1 cellular context compared by ENCODE assay signal in the genomic region with DNA sequence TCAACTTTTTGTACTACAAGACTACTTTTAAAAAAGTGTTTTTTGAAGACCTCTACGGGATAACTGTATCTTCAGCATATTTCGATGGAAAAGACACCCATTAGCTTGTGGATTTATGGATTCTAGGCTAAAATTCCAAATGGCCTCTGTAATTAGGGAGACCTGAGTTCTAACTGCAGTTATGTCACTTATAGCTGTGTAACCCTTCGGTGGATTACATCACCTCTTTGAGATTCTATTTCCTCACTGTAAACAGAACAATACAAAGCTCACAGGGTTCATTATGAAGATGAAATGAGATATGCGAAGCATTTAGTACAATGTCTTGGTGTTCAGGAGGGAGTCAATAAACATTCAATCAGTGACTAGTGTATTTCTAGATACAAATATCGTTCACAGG.
TF ChIP-seq lines count a peak whose summit lies in the region.

No MANE protein-coding gene starts in this region.

TF ChIP-seq in HepG2, 621 proteins besides CTCF, POLR2A, EP300 and RAD21 (continued from another document and continues in another):
- TF ChIP-seq, protein P1, sequence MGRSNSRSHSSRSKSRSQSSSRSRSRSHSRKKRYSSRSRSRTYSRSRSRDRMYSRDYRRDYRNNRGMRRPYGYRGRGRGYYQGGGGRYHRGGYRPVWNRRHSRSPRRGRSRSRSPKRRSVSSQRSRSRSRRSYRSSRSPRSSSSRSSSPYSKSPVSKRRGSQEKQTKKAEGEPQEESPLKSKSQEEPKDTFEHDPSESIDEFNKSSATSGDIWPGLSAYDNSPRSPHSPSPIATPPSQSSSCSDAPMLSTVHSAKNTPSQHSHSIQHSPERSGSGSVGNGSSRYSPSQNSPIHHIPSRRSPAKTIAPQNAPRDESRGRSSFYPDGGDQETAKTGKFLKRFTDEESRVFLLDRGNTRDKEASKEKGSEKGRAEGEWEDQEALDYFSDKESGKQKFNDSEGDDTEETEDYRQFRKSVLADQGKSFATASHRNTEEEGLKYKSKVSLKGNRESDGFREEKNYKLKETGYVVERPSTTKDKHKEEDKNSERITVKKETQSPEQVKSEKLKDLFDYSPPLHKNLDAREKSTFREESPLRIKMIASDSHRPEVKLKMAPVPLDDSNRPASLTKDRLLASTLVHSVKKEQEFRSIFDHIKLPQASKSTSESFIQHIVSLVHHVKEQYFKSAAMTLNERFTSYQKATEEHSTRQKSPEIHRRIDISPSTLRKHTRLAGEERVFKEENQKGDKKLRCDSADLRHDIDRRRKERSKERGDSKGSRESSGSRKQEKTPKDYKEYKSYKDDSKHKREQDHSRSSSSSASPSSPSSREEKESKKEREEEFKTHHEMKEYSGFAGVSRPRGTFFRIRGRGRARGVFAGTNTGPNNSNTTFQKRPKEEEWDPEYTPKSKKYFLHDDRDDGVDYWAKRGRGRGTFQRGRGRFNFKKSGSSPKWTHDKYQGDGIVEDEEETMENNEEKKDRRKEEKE (IDR thresholded peaks at IDR 0.05) = no peak
- TF ChIP-seq KMT2B (CRISPR knock-in tag; IDR thresholded peaks at IDR 0.05) (0 out of 2 replicates have a peak, but pooled peaks have one; percentile 26), CBX2 (IDR thresholded peaks at IDR 0.05; ENCODE audit: low read depth, low read length) (no peak), CBX2 (CRISPR knock-in tag; IDR thresholded peaks at IDR 0.05; ENCODE audit: low read depth) (no peak), JARID2 (CRISPR knock-in tag; IDR thresholded peaks at IDR 0.05; ENCODE audit: insufficient replicate concordance) (no peak), GTF2F1 (IDR thresholded peaks at IDR 0.05; ENCODE audit: low read length) (no peak), ZKSCAN1 (IDR thresholded peaks at IDR 0.05; ENCODE audit: low read length) (no peak), ZNF547 (CRISPR knock-in tag; IDR thresholded peaks at IDR 0.05) (no peak), ZMYM4 (CRISPR knock-in tag; IDR thresholded peaks at IDR 0.05) (no peak), NCOA2 (CRISPR knock-in tag; IDR thresholded peaks at IDR 0.05) (peak; percentile 43; the same call in 1 of the 2 replicates), ZNF232 (CRISPR knock-in tag; IDR thresholded peaks at IDR 0.05; ENCODE audit: borderline replicate concordance) (no peak), ZNF883 (CRISPR knock-in tag; IDR thresholded peaks at IDR 0.05; ENCODE audit: not compliant biosample characterization) (no peak), ZNF768 (CRISPR knock-in tag; IDR thresholded peaks at IDR 0.05) (no peak), KLF12 (CRISPR knock-in tag; IDR thresholded peaks at IDR 0.05; ENCODE audit: borderline replicate concordance) (no peak), HNRNPK (IDR thresholded peaks at IDR 0.05; ENCODE audit: low read depth, low read length, poor library complexity, severe bottlenecking) (no peak), HNF4G (IDR thresholded peaks at IDR 0.05; ENCODE audit: borderline replicate concordance, low read depth, low read length) (no peak), HNF4G (CRISPR knock-in tag; IDR thresholded peaks at IDR 0.05; ENCODE audit: borderline replicate concordance, low read depth) (no peak), ZNF782 (CRISPR knock-in tag; IDR thresholded peaks at IDR 0.05; ENCODE audit: borderline replicate concordance) (no peak), ZNF747 (CRISPR knock-in tag; IDR thresholded peaks at IDR 0.05; ENCODE audit: borderline replicate concordance) (no peak), FOSL2 (CRISPR knock-in tag; IDR thresholded peaks at IDR 0.05) (no peak), KDM4B (CRISPR knock-in tag; IDR thresholded peaks at IDR 0.05) (0 out of 2 replicates have a peak, but pooled peaks have one; percentile 49), SALL2 (CRISPR knock-in tag; IDR thresholded peaks at IDR 0.05) (no peak), NRL (CRISPR knock-in tag; IDR thresholded peaks at IDR 0.05; ENCODE audit: borderline replicate concordance) (no peak), XBP1 (CRISPR knock-in tag; IDR thresholded peaks at IDR 0.05) (no peak), KLF11 (CRISPR knock-in tag; IDR thresholded peaks at IDR 0.05) (no peak), ZNF12 (CRISPR knock-in tag; IDR thresholded peaks at IDR 0.05) (no peak), SNAI1 (CRISPR knock-in tag; IDR thresholded peaks at IDR 0.05; ENCODE audit: borderline replicate concordance) (no peak), ZBTB21 (CRISPR knock-in tag; IDR thresholded peaks at IDR 0.05) (peak; percentile 46; the same call in 1 of the 2 replicates), CHD4 (IDR thresholded peaks at IDR 0.05; ENCODE audit: borderline replicate concordance, low read length) (no peak), ZNF501 (CRISPR knock-in tag; IDR thresholded peaks at IDR 0.05) (no peak), IKZF4 (CRISPR knock-in tag; IDR thresholded peaks at IDR 0.05; ENCODE audit: borderline replicate concordance, low read depth, not compliant biosample characterization) (no peak)
- TF ChIP-seq, protein P2, sequence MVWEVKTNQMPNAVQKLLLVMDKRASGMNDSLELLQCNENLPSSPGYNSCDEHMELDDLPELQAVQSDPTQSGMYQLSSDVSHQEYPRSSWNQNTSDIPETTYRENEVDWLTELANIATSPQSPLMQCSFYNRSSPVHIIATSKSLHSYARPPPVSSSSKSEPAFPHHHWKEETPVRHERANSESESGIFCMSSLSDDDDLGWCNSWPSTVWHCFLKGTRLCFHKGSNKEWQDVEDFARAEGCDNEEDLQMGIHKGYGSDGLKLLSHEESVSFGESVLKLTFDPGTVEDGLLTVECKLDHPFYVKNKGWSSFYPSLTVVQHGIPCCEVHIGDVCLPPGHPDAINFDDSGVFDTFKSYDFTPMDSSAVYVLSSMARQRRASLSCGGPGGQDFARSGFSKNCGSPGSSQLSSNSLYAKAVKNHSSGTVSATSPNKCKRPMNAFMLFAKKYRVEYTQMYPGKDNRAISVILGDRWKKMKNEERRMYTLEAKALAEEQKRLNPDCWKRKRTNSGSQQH (CRISPR knock-in tag; IDR thresholded peaks at IDR 0.05; ENCODE audit: low read depth) = no peak
- TF ChIP-seq, protein P3, sequence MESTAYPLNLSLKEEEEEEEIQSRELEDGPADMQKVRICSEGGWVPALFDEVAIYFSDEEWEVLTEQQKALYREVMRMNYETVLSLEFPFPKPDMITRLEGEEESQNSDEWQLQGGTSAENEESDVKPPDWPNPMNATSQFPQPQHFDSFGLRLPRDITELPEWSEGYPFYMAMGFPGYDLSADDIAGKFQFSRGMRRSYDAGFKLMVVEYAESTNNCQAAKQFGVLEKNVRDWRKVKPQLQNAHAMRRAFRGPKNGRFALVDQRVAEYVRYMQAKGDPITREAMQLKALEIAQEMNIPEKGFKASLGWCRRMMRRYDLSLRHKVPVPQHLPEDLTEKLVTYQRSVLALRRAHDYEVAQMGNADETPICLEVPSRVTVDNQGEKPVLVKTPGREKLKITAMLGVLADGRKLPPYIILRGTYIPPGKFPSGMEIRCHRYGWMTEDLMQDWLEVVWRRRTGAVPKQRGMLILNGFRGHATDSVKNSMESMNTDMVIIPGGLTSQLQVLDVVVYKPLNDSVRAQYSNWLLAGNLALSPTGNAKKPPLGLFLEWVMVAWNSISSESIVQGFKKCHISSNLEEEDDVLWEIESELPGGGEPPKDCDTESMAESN (CRISPR knock-in tag; conservative IDR thresholded peaks at IDR 0.05) = no peak
- TF ChIP-seq, protein P4, sequence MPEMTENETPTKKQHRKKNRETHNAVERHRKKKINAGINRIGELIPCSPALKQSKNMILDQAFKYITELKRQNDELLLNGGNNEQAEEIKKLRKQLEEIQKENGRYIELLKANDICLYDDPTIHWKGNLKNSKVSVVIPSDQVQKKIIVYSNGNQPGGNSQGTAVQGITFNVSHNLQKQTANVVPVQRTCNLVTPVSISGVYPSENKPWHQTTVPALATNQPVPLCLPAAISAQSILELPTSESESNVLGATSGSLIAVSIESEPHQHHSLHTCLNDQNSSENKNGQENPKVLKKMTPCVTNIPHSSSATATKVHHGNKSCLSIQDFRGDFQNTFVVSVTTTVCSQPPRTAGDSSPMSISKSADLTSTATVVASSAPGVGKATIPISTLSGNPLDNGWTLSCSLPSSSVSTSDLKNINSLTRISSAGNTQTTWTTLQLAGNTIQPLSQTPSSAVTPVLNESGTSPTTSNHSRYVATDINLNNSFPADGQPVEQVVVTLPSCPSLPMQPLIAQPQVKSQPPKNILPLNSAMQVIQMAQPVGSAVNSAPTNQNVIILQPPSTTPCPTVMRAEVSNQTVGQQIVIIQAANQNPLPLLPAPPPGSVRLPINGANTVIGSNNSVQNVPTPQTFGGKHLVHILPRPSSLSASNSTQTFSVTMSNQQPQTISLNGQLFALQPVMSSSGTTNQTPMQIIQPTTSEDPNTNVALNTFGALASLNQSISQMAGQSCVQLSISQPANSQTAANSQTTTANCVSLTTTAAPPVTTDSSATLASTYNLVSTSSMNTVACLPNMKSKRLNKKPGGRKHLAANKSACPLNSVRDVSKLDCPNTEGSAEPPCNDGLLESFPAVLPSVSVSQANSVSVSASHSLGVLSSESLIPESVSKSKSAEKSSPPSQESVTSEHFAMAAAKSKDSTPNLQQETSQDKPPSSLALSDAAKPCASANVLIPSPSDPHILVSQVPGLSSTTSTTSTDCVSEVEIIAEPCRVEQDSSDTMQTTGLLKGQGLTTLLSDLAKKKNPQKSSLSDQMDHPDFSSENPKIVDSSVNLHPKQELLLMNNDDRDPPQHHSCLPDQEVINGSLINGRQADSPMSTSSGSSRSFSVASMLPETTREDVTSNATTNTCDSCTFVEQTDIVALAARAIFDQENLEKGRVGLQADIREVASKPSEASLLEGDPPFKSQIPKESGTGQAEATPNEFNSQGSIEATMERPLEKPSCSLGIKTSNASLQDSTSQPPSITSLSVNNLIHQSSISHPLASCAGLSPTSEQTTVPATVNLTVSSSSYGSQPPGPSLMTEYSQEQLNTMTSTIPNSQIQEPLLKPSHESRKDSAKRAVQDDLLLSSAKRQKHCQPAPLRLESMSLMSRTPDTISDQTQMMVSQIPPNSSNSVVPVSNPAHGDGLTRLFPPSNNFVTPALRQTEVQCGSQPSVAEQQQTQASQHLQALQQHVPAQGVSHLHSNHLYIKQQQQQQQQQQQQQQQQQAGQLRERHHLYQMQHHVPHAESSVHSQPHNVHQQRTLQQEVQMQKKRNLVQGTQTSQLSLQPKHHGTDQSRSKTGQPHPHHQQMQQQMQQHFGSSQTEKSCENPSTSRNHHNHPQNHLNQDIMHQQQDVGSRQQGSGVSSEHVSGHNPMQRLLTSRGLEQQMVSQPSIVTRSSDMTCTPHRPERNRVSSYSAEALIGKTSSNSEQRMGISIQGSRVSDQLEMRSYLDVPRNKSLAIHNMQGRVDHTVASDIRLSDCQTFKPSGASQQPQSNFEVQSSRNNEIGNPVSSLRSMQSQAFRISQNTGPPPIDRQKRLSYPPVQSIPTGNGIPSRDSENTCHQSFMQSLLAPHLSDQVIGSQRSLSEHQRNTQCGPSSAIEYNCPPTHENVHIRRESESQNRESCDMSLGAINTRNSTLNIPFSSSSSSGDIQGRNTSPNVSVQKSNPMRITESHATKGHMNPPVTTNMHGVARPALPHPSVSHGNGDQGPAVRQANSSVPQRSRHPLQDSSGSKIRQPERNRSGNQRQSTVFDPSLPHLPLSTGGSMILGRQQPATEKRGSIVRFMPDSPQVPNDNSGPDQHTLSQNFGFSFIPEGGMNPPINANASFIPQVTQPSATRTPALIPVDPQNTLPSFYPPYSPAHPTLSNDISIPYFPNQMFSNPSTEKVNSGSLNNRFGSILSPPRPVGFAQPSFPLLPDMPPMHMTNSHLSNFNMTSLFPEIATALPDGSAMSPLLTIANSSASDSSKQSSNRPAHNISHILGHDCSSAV (CRISPR knock-in tag; IDR thresholded peaks at IDR 0.05; ENCODE audit: borderline replicate concordance) = no peak
- TF ChIP-seq, protein P5, sequence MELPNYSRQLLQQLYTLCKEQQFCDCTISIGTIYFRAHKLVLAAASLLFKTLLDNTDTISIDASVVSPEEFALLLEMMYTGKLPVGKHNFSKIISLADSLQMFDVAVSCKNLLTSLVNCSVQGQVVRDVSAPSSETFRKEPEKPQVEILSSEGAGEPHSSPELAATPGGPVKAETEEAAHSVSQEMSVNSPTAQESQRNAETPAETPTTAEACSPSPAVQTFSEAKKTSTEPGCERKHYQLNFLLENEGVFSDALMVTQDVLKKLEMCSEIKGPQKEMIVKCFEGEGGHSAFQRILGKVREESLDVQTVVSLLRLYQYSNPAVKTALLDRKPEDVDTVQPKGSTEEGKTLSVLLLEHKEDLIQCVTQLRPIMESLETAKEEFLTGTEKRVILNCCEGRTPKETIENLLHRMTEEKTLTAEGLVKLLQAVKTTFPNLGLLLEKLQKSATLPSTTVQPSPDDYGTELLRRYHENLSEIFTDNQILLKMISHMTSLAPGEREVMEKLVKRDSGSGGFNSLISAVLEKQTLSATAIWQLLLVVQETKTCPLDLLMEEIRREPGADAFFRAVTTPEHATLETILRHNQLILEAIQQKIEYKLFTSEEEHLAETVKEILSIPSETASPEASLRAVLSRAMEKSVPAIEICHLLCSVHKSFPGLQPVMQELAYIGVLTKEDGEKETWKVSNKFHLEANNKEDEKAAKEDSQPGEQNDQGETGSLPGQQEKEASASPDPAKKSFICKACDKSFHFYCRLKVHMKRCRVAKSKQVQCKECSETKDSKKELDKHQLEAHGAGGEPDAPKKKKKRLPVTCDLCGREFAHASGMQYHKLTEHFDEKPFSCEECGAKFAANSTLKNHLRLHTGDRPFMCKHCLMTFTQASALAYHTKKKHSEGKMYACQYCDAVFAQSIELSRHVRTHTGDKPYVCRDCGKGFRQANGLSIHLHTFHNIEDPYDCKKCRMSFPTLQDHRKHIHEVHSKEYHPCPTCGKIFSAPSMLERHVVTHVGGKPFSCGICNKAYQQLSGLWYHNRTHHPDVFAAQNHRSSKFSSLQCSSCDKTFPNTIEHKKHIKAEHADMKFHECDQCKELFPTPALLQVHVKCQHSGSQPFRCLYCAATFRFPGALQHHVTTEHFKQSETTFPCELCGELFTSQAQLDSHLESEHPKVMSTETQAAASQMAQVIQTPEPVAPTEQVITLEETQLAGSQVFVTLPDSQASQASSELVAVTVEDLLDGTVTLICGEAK (IDR thresholded peaks at IDR 0.05) = no peak
- TF ChIP-seq, protein P5 (CRISPR knock-in tag; IDR thresholded peaks at IDR 0.05) = no peak
